8 cellular contexts compared by ENCODE assay signal in the genomic region with DNA sequence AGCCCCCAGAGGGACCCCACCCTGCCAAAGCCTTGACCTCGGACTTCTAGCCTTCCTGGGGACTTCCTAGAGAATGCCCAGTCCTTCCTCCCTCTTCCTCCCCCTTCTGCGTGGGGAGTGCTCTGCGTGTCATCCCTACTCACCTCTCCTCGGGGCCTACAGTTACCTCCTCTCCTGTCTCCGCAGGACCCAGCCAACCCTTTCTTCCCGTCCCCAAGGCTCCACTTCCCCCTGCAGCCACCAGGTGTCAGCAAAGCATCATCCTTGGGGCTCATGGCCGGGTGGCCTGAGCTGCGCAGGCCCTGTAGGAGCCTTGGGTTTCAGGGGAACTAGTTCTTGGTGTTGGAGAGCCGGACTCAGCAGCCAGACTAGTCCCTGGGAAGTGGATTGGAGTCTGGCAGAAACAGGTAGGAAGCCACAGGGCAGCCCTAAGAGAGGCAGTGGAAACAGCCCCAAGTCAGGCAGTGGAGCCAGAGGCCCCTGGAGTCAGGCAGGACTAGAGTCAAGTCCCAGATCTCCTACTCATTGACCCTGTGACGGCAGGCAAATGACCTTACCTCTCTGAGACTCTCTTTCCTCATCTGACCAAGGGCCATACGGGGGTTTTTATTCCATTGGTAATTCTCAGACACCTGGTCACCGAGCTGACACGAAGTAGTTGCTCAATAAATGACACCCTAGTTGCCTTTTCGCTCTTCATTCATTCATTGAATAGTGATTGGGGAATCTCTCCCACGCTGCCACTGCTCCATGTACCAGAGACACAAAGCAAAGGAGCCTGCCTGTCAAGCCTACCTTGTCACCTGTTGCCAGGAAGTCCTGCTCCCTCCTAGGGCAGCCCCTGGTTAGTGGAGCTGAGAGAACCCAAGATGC.
DNase-seq lines count a peak whose midpoint lies in the region; ATAC-seq and TF ChIP-seq lines count a peak whose summit lies in the region.
"Not testable (repeated sequence)": the region's sequence is repeated elsewhere in the genome, so short reads cannot be mapped to it uniquely, and the experiment has no call there.

No MANE protein-coding gene starts in this region.

- H3K27me3 ChIP-seq in Karpas-422 (ENCODE audit: low read length); liver (ENCODE audit: control insufficient read depth in 4 of 4, insufficient read depth in 4 of 4, low read length in 3 of 4): not testable (repeated sequence)

- not testable (repeated sequence) for H2AFZ ChIP-seq in Karpas-422 (ENCODE audit: low read length)

- H3K9me3 Mint-ChIP-seq in activated CD8-positive, alpha-beta memory T cell treated with anti-CD3 and anti-CD28 coated beads, Interleukin-2, amount 10 ng/mL, durations not matched to agents 7 days and 5 days (ENCODE audit: low read depth): not testable (repeated sequence)

- H3K9me3 ChIP-seq in Karpas-422 (ENCODE audit: low read length); liver (ENCODE audit: control insufficient read depth in 4 of 4, low read length in 3 of 4): not testable (repeated sequence)

- H3K9me2 ChIP-seq in Karpas-422 (replicated peaks; ENCODE audit: insufficient read depth, low read length): not testable (repeated sequence)

- H3K4me1 Mint-ChIP-seq in activated CD8-positive, alpha-beta memory T cell treated with anti-CD3 and anti-CD28 coated beads, Interleukin-2, amount 10 ng/mL, durations not matched to agents 7 days and 5 days: peaks cover 15% of the 10 kb centered on the region

- H3K27me3 Mint-ChIP-seq in activated CD8-positive, alpha-beta memory T cell treated with anti-CD3 and anti-CD28 coated beads, Interleukin-2, amount 10 ng/mL, durations not matched to agents 7 days and 5 days: not testable (repeated sequence)

- not testable (repeated sequence) for H3K4me2 ChIP-seq in Karpas-422 (ENCODE audit: low read depth, low read length, poor library complexity, severe bottlenecking)

- peak; percentile 99 to 100 for TF ChIP-seq RAD21 in liver (IDR thresholded peaks at IDR 0.05)

- H3K27ac Mint-ChIP-seq in activated CD8-positive, alpha-beta memory T cell treated with anti-CD3 and anti-CD28 coated beads, Interleukin-2, amount 10 ng/mL, durations not matched to agents 7 days and 5 days: peak overlapping the region; percentile 68

- not testable (repeated sequence) for H3K4me3 ChIP-seq in Karpas-422 (ENCODE audit: low read length); liver (ENCODE audit: low read depth in 1 of 3, low read length in 3 of 3)

- not testable (repeated sequence) for H3K27ac ChIP-seq in Karpas-422 (ENCODE audit: low read length); liver (ENCODE audit: low read depth in 1 of 2, low read length in 2 of 2)

- H3K36me3 Mint-ChIP-seq in activated CD8-positive, alpha-beta memory T cell treated with anti-CD3 and anti-CD28 coated beads, Interleukin-2, amount 10 ng/mL, durations not matched to agents 7 days and 5 days: peaks cover 46% of the 10 kb centered on the region

- CTCF ChIA-PET in activated CD8-positive, alpha-beta memory T cell treated with anti-CD3 and anti-CD28 coated beads, Interleukin-2, amount 10 ng/mL, durations not matched to agents 7 days and 5 days (lab: Charles Lee): interaction anchor here (0.6 to 6.0 kb wide), 27 partner anchors 11 to 868 kb away, joined by 3 to 45 read pairs (median 4); no protein-coding TSS in a partner anchor

- not testable (repeated sequence) for H3K9ac ChIP-seq in Karpas-422 (ENCODE audit: low read length); liver (ENCODE audit: low read depth in 1 of 2, low read length in 2 of 2)

- not testable (repeated sequence) for H3K79me2 ChIP-seq in Karpas-422 (ENCODE audit: low read length)

- 42% methylated on average over 15 of the region's 15 CpGs for WGBS in liver

- DNase-seq in AML-193 (lab: John Stamatoyannopoulos, UW) (peak; percentile 42 to 51), Karpas-422 (peak; percentile 88), OCI-M1 (lab: John Stamatoyannopoulos, UW) (peak; percentile 98), ecto neural progenitor cell (ENCODE audit: low spot score) (peak; percentile 87)
- peak; percentile 85 for DNase-seq in activated CD8-positive, alpha-beta memory T cell treated with anti-CD3 and anti-CD28 coated beads, Interleukin-2, amount 10 ng/mL, durations not matched to agents 7 days and 5 days
- peak; percentile 72 for DNase-seq in stimulated activated CD4-positive, alpha-beta T cell treated with anti-CD3 and anti-CD28 coated beads, Interleukin-1b, Interleukin-23, amount 100 ng/mL, for 48 hours

- H4K20me1 ChIP-seq in Karpas-422 (ENCODE audit: insufficient read depth, low read depth, low read length): not testable (repeated sequence)

- peak; percentile 99 for TF ChIP-seq CTCF in liver (IDR thresholded peaks at IDR 0.05; ENCODE audit: low read depth, low read length, missing input control)

- not testable (repeated sequence) for H3K4me1 ChIP-seq in Karpas-422 (ENCODE audit: low read length); liver (ENCODE audit: control insufficient read depth in 4 of 4, insufficient read depth in 4 of 4, low read length in 3 of 4)

- not testable (repeated sequence) for H3K4me3 Mint-ChIP-seq in activated CD8-positive, alpha-beta memory T cell treated with anti-CD3 and anti-CD28 coated beads, Interleukin-2, amount 10 ng/mL, durations not matched to agents 7 days and 5 days

- ATAC-seq in GM19395 (IDR thresholded peaks at IDR 0.05; ENCODE audit: unreplicated experiment): peak; percentile 60
- peak; percentile 96 for ATAC-seq in activated CD8-positive, alpha-beta memory T cell treated with anti-CD3 and anti-CD28 coated beads, Interleukin-2, amount 10 ng/mL, durations not matched to agents 7 days and 5 days

- not testable (repeated sequence) for H3K36me3 ChIP-seq in Karpas-422 (ENCODE audit: insufficient read depth, low read length)
- peaks cover 8 to 22% (median 21%) of the 10 kb centered on the region in 4 donors for H3K36me3 ChIP-seq in liver (ENCODE audit: control insufficient read depth in 4 of 4, insufficient read depth in 3 of 4, low read depth in 1 of 4, low read length in 3 of 4)

Comparison
In these comparisons a context has a peak if more than half of its experiments do, and no peak if none do; other contexts are left out.
1. DNase-seq: peak in every context shown above with its lines; median percentile 98 in OCI-M1; 88 in Karpas-422; 87 in ecto neural progenitor cell; 85 in activated CD8-positive, alpha-beta memory T cell treated with anti-CD3 and anti-CD28 coated beads, Interleukin-2, amount 10 ng/mL, durations not matched to agents 7 days and 5 days; 72 in stimulated activated CD4-positive, alpha-beta T cell treated with anti-CD3 and anti-CD28 coated beads, Interleukin-1b, Interleukin-23, amount 100 ng/mL, for 48 hours; 46 in AML-193.